ENCODE assay signal across 22 cellular contexts in genomic region chr14:69313176-69313575, GRCh38.
"Had no signal": no experiment of that assay in that cellular context is flagged by ENCODE, and none has a peak within 500 bp of the region (broad histone marks: within the 10 kb centered on the region; RNA-seq: fewer than 3 reads in every experiment).

No MANE protein-coding gene starts in this region.

- H3K27me3 ChIP-seq: body of pancreas, right lobe of liver, SJCRH30, tibial artery, uterus had no signal

- H3K9me3 ChIP-seq: body of pancreas, left lung, psoas muscle, right lobe of liver, SJCRH30, tibial artery, uterus had no signal

- H3K4me3 Mint-ChIP-seq: T-helper 1 cell treated with Interleukin-12 subunit alpha and Interleukin-12 subunit beta and Interleukin-4 antibody, amounts not matched to agents 30 μg/mL and 1 μg/mL, for 36 hours had no signal

- H3K27ac Mint-ChIP-seq: activated naive CD4-positive, alpha-beta T cell treated with anti-CD3 and anti-CD28 coated beads, Interleukin-2, amount 50 U/mL, for 72 hours; T-helper 1 cell treated with Interleukin-12 subunit alpha and Interleukin-12 subunit beta and Interleukin-4 antibody, amounts not matched to agents 30 μg/mL and 1 μg/mL, for 36 hours had no signal

- H3K27ac ChIP-seq: body of pancreas, left lung, psoas muscle, right lobe of liver, SJCRH30, tibial artery, uterus, VCaP had no signal

- ATAC-seq: activated naive CD4-positive, alpha-beta T cell treated with anti-CD3 and anti-CD28 coated beads, Interleukin-2, amount 50 U/mL, for 72 hours; body of pancreas; left lung; right lobe of liver had no signal

- H3K4me1 ChIP-seq: body of pancreas, psoas muscle, right lobe of liver had no signal

- H3K36me3 ChIP-seq: left lung, right lobe of liver, SJCRH30, tibial artery, uterus had no signal

- H3K9me3 Mint-ChIP-seq: activated naive CD4-positive, alpha-beta T cell treated with anti-CD3 and anti-CD28 coated beads, Interleukin-2, amount 50 U/mL, for 72 hours; T-helper 1 cell treated with Interleukin-12 subunit alpha and Interleukin-12 subunit beta and Interleukin-4 antibody, amounts not matched to agents 30 μg/mL and 1 μg/mL, for 36 hours had no signal

- FAIRE-seq: colon, endometrium, islet of Langerhans had no signal

- DNase-seq: activated CD4-positive, alpha-beta T cell treated with anti-CD3 and anti-CD28 coated beads, Interleukin-2, amount 50 U/mL, for 4 hours; activated T-cell treated with anti-CD3 and anti-CD28 coated beads, Interleukin-2, amount 50 U/mL, for 1 hour; amniotic stem cell; body of pancreas; erythroblast; foreskin melanocyte; glutamatergic neuron; left lung; mammary epithelial cell; psoas muscle; SJCRH30; stimulated activated naive CD4-positive, alpha-beta T cell treated with Interleukin-2 at 50 U/mL for 16 hours had no signal

- H3K36me3 Mint-ChIP-seq: activated naive CD4-positive, alpha-beta T cell treated with anti-CD3 and anti-CD28 coated beads, Interleukin-2, amount 50 U/mL, for 72 hours had no signal

- H3K4me3 ChIP-seq: body of pancreas, dorsolateral prefrontal cortex, left lung, psoas muscle, right lobe of liver, SJCRH30, tibial artery, uterus had no signal
